Comparison of ENCODE assay signal across 17 cellular contexts in genomic region chr16:85123441-85123840, GRCh38. TPM values are rescaled to one million over a fixed set of nuclear protein-coding genes. Genes with fewer than 3 reads are reported as not detected.
DNase-seq lines count a peak whose midpoint lies in the region; ATAC-seq, FAIRE-seq and TF ChIP-seq lines count a peak whose summit lies in the region.
"Not testable (repeated sequence)": the region's sequence is repeated elsewhere in the genome, so short reads cannot be mapped to it uniquely, and the experiment has no call there.
"Had no signal": no experiment of that assay in that cellular context is flagged by ENCODE, and none has a peak within 500 bp of the region (broad histone marks: within the 10 kb centered on the region; RNA-seq: fewer than 3 reads in every experiment).

No MANE protein-coding gene starts in this region.

- not testable (repeated sequence) for ATAC-seq in PC-3, K562, upper lobe of right lung

- TF ChIP-seq CTCF in AG04450 (IDR thresholded peaks at IDR 0.05; ENCODE audit: low read depth, low read length); PC-3 (conservative IDR thresholded peaks at IDR 0.05; ENCODE audit: low read depth, low read length); K562 (IDR thresholded peaks at IDR 0.05 in 2 of 3, conservative IDR thresholded peaks at IDR 0.05 in 1 of 3; ENCODE audit: insufficient read depth in 2 of 3, low read depth in 1 of 3, low read length in 3 of 3); esophagus muscularis mucosa (IDR thresholded peaks at IDR 0.05); keratinocyte (optimal IDR thresholded peaks at IDR 0.05 in 1 of 3, IDR thresholded peaks at IDR 0.05 in 1 of 3, conservative IDR thresholded peaks at IDR 0.05 in 1 of 3; ENCODE audit: extremely low read depth in 1 of 3, insufficient read depth in 2 of 3, low read length in 3 of 3); osteoblast (IDR thresholded peaks at IDR 0.05; ENCODE audit: extremely low read depth, low read depth, low read length); upper lobe of right lung (IDR thresholded peaks at IDR 0.05): not testable (repeated sequence)

- H3K27ac ChIP-seq in AG04450 (ENCODE audit: low read depth, low read length) (peak overlapping the region; percentile 92), PC-3 (ENCODE audit: low read length) (peak overlapping the region; percentile 44), esophagus muscularis mucosa (replicated peaks in 1 of 4) (peak overlapping the region; percentile 37 to 63 (median 56)), osteoblast (ENCODE audit: low read depth, low read length) (peak overlapping the region; percentile 69), skin epidermis (peak overlapping the region in 14 of 21 experiments; percentile 10 to 80 (median 46)), upper lobe of right lung (peak overlapping the region; percentile 78)
- not testable (repeated sequence) for H3K27ac ChIP-seq in K562 (ENCODE audit: extremely low read depth, low read depth, low read length); keratinocyte (ENCODE audit: control insufficient read depth, insufficient read depth, low read length)

- H3K79me2 ChIP-seq in PC-3 (ENCODE audit: low read length); K562 (ENCODE audit: control insufficient read depth, insufficient read depth, low read length); keratinocyte (ENCODE audit: control insufficient read depth, insufficient read depth, low read length); osteoblast (ENCODE audit: insufficient read depth, low read length): not testable (repeated sequence)

- not testable (repeated sequence) for H4K20me1 ChIP-seq in PC-3 (ENCODE audit: low read length); K562 (replicated peaks; ENCODE audit: control insufficient read depth, insufficient read depth, low read length); keratinocyte (ENCODE audit: control insufficient read depth, extremely low read depth, insufficient read depth, low read length); osteoblast (ENCODE audit: insufficient read depth, low read length)

- not testable (repeated sequence) for H3K9me3 ChIP-seq in AG04450 (ENCODE audit: control insufficient read depth, insufficient read depth, low read length); PC-3 (ENCODE audit: low read length); K562 (replicated peaks; ENCODE audit: control insufficient read depth, insufficient read depth, low read depth, low read length); esophagus muscularis mucosa; keratinocyte (ENCODE audit: control insufficient read depth, low read depth, low read length); osteoblast (ENCODE audit: low read depth, low read length); upper lobe of right lung

- H3K4me1 ChIP-seq in PC-3 (ENCODE audit: insufficient read depth, low read length) (peaks cover 17% of the 10 kb centered on the region; the same call in 1 of the 2 replicates), K562 (replicated peaks in 1 of 2; ENCODE audit: control insufficient read depth in 2 of 2, insufficient read depth in 2 of 2, low read length in 2 of 2) (peaks cover 9 to 22% of the 10 kb centered on the region in 2 experiments), esophagus muscularis mucosa (peaks cover 23 to 36% (median 30%) of the 10 kb centered on the region in 4 donors), osteoblast (ENCODE audit: insufficient read depth, low read length) (peaks cover 16% of the 10 kb centered on the region)
- H3K4me1 ChIP-seq in keratinocyte (ENCODE audit: control insufficient read depth, extremely low read depth, insufficient read depth, low read length); upper lobe of right lung: not testable (repeated sequence)

- DNase-seq in AG04450 (ENCODE audit: low read depth, low spot score); PC-3; K562 (ENCODE audit: extremely low read depth in 1 of 4, low spot score in 3 of 4); esophagus muscularis mucosa (ENCODE audit: extremely low spot score); keratinocyte (ENCODE audit: low read depth, low spot score); osteoblast (ENCODE audit: insufficient read length, low spot score, missing footprints); upper lobe of right lung: not testable (repeated sequence)

- not testable (repeated sequence) for H3K27me3 ChIP-seq in AG04450 (ENCODE audit: control insufficient read depth, insufficient read depth, low read length); PC-3 (ENCODE audit: low read length); esophagus muscularis mucosa; keratinocyte (ENCODE audit: control insufficient read depth, extremely low read depth, insufficient read depth, low read length); osteoblast (ENCODE audit: insufficient read depth, low read length); upper lobe of right lung
- H3K27me3 ChIP-seq in K562 (ENCODE audit: control insufficient read depth in 2 of 2, insufficient read depth in 2 of 2, low read length in 2 of 2), result peaks cover 6 to 18% of the 10 kb centered on the region in 2 experiments; a peak in 3 of 5 replicates

- H3F3A ChIP-seq in PC-3 (ENCODE audit: low read length, unreplicated experiment), result not testable (repeated sequence)

- not testable (repeated sequence) for H3K9ac ChIP-seq in PC-3 (ENCODE audit: low read length); K562 (ENCODE audit: insufficient read depth in 1 of 2, low read depth in 2 of 2, low read length in 2 of 2); keratinocyte (ENCODE audit: control insufficient read depth, extremely low read depth, insufficient read depth, low read length)

- in situ Hi-C loops in K562 (cut with MboI), result loop anchor here (25.0 kb wide), 1 partner anchor 889 kb away; no protein-coding TSS in a partner anchor

- not testable (repeated sequence) for FAIRE-seq in K562 (lab: Jason Lieb, UNC); keratinocyte (lab: Jason Lieb, UNC)

- not testable (repeated sequence) for TF ChIP-seq EP300 in K562 (IDR thresholded peaks at IDR 0.05; ENCODE audit: low read length); esophagus muscularis mucosa (IDR thresholded peaks at IDR 0.05)

- H2AFZ ChIP-seq in PC-3 (ENCODE audit: low read length), result 0 out of 2 replicates have a peak overlapping the region, but pooled peaks have one; percentile 75
- peak overlapping the region; percentile 25; the same call in 1 of the 2 replicates for H2AFZ ChIP-seq in K562 (ENCODE audit: low read depth, low read length)
- H2AFZ ChIP-seq in keratinocyte (ENCODE audit: control insufficient read depth, low read length); osteoblast (ENCODE audit: low read length): not testable (repeated sequence)

- not testable (repeated sequence) for BruUV-seq in PC-3 (replicated peaks; lab: Mats Ljungman, UMichigan); K562 (replicated peaks; lab: Mats Ljungman, UMichigan)

- POLR2A ChIA-PET in AG04450 (lab: Yijun Ruan, JAX), result interaction anchor here (1.2 to 1.8 kb wide), 3 partner anchors 14 to 39 kb away, joined by 4 to 9 read pairs (median 5); no protein-coding TSS in a partner anchor
- POLR2A ChIA-PET in PC-3 (lab: Charles Lee; ENCODE audit: unreplicated experiment), result not testable (repeated sequence)
- POLR2A ChIA-PET in K562 (lab: Yijun Ruan, JAX), result interaction anchor here (0.6 kb wide), 1 partner anchor 623 kb away, joined by 3 read pairs; no protein-coding TSS in a partner anchor

- peak overlapping the region; percentile 23; the same call in 1 of the 2 replicates for H3K4me3 ChIP-seq in AG04450 (ENCODE audit: low read depth, low read length)
- H3K4me3 ChIP-seq in PC-3 (ENCODE audit: low read length); K562; esophagus muscularis mucosa; keratinocyte (ENCODE audit: control insufficient read depth in 2 of 3, extremely low read depth in 1 of 3, insufficient read depth in 2 of 3, low read depth in 1 of 3, low read length in 3 of 3); osteoblast (ENCODE audit: insufficient read depth, low read length); skin epidermis; upper lobe of right lung: not testable (repeated sequence)

- not testable (repeated sequence) for TF ChIP-seq RAD21 in K562 (CRISPR knock-in tag; conservative IDR thresholded peaks at IDR 0.05 in 1 of 2, IDR thresholded peaks at IDR 0.05 in 1 of 2)

- H3K9me1 ChIP-seq in K562 (ENCODE audit: control insufficient read depth, insufficient read depth, low read length); keratinocyte (ENCODE audit: control insufficient read depth, extremely low read depth, insufficient read depth, low read length): not testable (repeated sequence)

- not testable (repeated sequence) for H3K36me3 ChIP-seq in PC-3 (ENCODE audit: low read depth, low read length); K562 (ENCODE audit: control insufficient read depth, insufficient read depth, low read length); esophagus muscularis mucosa; keratinocyte (ENCODE audit: control insufficient read depth in 2 of 2, extremely low read depth in 1 of 2, insufficient read depth in 2 of 2, low read length in 2 of 2); osteoblast (ENCODE audit: insufficient read depth, low read length); upper lobe of right lung

- TF ChIP-seq POLR2A in K562 (conservative IDR thresholded peaks at IDR 0.05); esophagus muscularis mucosa (IDR thresholded peaks at IDR 0.05; ENCODE audit: low read depth): not testable (repeated sequence)

- CTCF ChIA-PET in AG04450 (lab: Charles Lee), result interaction anchor here (0.7 to 2.4 kb wide), 4 partner anchors 9 to 153 kb away, joined by 3 to 13 read pairs (median 4); no protein-coding TSS in a partner anchor
- CTCF ChIA-PET in PC-3 (lab: Charles Lee); K562 (lab: Yijun Ruan, JAX; ENCODE audit: low intra/inter-chr PET ratio): not testable (repeated sequence)

- dilution Hi-C loops in keratinocyte (cut with MboI; ENCODE audit: extremely low pct_ligation_motif_present, low sequenced_read_pairs), result not testable (repeated sequence)

- peak overlapping the region; percentile 53 for H3K4me2 ChIP-seq in PC-3 (ENCODE audit: low read length)
- not testable (repeated sequence) for H3K4me2 ChIP-seq in K562 (ENCODE audit: insufficient read depth, low read length); osteoblast (ENCODE audit: insufficient read depth, low read length)
- H3K4me2 ChIP-seq in keratinocyte (ENCODE audit: control insufficient read depth, extremely low read depth, insufficient read depth, low read depth, low read length), result peak overlapping the region; percentile 5

- 57% methylated on average over 6 of the region's 6 CpGs for WGBS in K562 (ENCODE audit: insufficient coverage, low coverage, missing lambda C conversion rate)
- WGBS in esophagus muscularis mucosa, result 95% methylated on average over 5 of the region's 6 CpGs

- intact Hi-C loops in PC-3 (cut with micrococcal nuclease); K562 (cut with micrococcal nuclease); esophagus muscularis mucosa (cut with DNase I); upper lobe of right lung (cut with DNase I): not testable (repeated sequence)

- H3K9me2 ChIP-seq in PC-3 (replicated peaks; ENCODE audit: low read length), result not testable (repeated sequence)

RNA-seq across cellular contexts. Expression of gene CIBAR2, which starts 11.2 kb away (rescaled TPM):
- polyA plus RNA-seq in AG04450 (2011; rRNA removed), result 0.31 and 0.41 TPM in 2 replicates
- polyA minus RNA-seq in AG04450 (2011; rRNA and poly(A)+ RNA removed), result not detected in 2 replicates
- total RNA-seq in PC-3 (2014; rRNA removed), result not detected in 2 replicates
- not detected in 2 replicates for total RNA-seq in K562 (2011; cell fraction: chromatin; rRNA removed; ENCODE audit: low replicate concordance)
- not detected in 2 replicates for total RNA-seq in K562 (2011; cell fraction: nucleolus; rRNA removed)
- total RNA-seq in K562 (2011; cell fraction: nucleoplasm; rRNA removed), result not detected in 2 replicates
- not detected in 2 replicates for total RNA-seq in K562 (2014; rRNA removed)
- not detected in 2 replicates for total RNA-seq in K562 (2014; rRNA removed; fragmentation: Illumina TruSeq; extraction: Trizol)
- total RNA-seq in K562 (2015; rRNA removed; fragmentation: Illumina TruSeq; extraction: Trizol), result not detected in 2 replicates
- total RNA-seq in K562 (2021), result not detected in 2 replicates
- not detected in 2 replicates for polyA plus RNA-seq in K562 (2011; rRNA removed)
- polyA plus RNA-seq in K562 (2011; cell fraction: cytosol; rRNA removed), result not detected in 2 replicates
- polyA plus RNA-seq in K562 (2011; cell fraction: nucleus; rRNA removed), result not detected in 2 replicates
- polyA plus RNA-seq in K562 (2012), result not detected in 2 replicates
- polyA plus RNA-seq in K562 (2014; fragmentation: Illumina TruSeq; extraction: Trizol), result not detected in 2 replicates
- polyA plus RNA-seq in K562 (2014; fragmentation: Nextera tagmentation; extraction: Ambion mirVana), result not detected
- polyA plus RNA-seq in K562 (2014; rRNA removed), result not detected in 2 replicates
- polyA minus RNA-seq in K562 (2011; rRNA and poly(A)+ RNA removed), result not detected in 2 replicates
- polyA minus RNA-seq in K562 (2011; cell fraction: cytosol; rRNA and poly(A)+ RNA removed), result not detected in 2 replicates
- polyA minus RNA-seq in K562 (2011; cell fraction: nucleus; rRNA and poly(A)+ RNA removed), result not detected in 2 replicates
- not detected for total RNA-seq in esophagus muscularis mucosa
- polyA plus RNA-seq in keratinocyte, result not detected in 3 replicates
- polyA plus RNA-seq in keratinocyte (2011; ENCODE audit: low read depth), result not detected
- not detected in 2 replicates for polyA plus RNA-seq in keratinocyte (2011; cell fraction: cytosol; rRNA removed)
- polyA plus RNA-seq in keratinocyte (2011; cell fraction: nucleus; rRNA removed), result not detected in 2 replicates
- not detected in 2 replicates for polyA plus RNA-seq in keratinocyte (2012; ENCODE audit: low replicate concordance)
- polyA minus RNA-seq in keratinocyte, result not detected in 3 replicates
- polyA minus RNA-seq in keratinocyte (2011; cell fraction: cytosol; rRNA and poly(A)+ RNA removed), result not detected
- polyA minus RNA-seq in keratinocyte (2011; cell fraction: nucleus; rRNA and poly(A)+ RNA removed), result not detected in 2 replicates
- total RNA-seq in osteoblast, result under 0.01 TPM in 1 of 2 replicates, not detected in the other
- total RNA-seq in upper lobe of right lung, result not detected
- total RNA-seq: activated CD4-positive, alpha-beta T cell treated with anti-CD3 and anti-CD28 coated beads for 36 hours; activated CD8-positive, alpha-beta T cell treated with anti-CD3 and anti-CD28 coated beads, Interleukin-2, amount 10 ng/mL, durations not matched to agents 7 days and 5 days; activated T-helper 2 cell treated with anti-CD3 and anti-CD28 coated beads, Interferon-gamma antibody, Interleukin-2, Interleukin-4, amounts not matched to agents 10 μg/mL and 5 μg/mL and 100 μg/mL, durations not matched to agents 14 hours and 24 hours and 36 hours; CD4-positive, alpha-beta T cell; dermis microvascular lymphatic vessel endothelial cell; H7; mesenteric fat pad; myocyte; Right ventricle myocardium superior had no signal
